In genomic region chr13:42990147-42990990, GRCh38 we compare ENCODE assay signal across 9 cellular contexts. TPM values are rescaled to one million over a fixed set of nuclear protein-coding genes. Genes with fewer than 3 reads are reported as not detected.
DNase-seq lines count a peak whose midpoint lies in the region; ATAC-seq and TF ChIP-seq lines count a peak whose summit lies in the region.
"Had no signal": no experiment of that assay in that cellular context is flagged by ENCODE, and none has a peak within 500 bp of the region (broad histone marks: within the 10 kb centered on the region; RNA-seq: fewer than 3 reads in every experiment).

No MANE protein-coding gene starts in this region.

- no peaks in the 10 kb centered on the region for H3K27me3 ChIP-seq in left lung

- CTCF ChIA-PET in AG04449 (lab: Yijun Ruan, JAX): interaction anchor here (0.7 to 8.3 kb wide), 7 partner anchors 9 to 824 kb away, joined by 3 to 65 read pairs (median 4); no protein-coding TSS in a partner anchor

- DNase-seq in AG04449 (ENCODE audit: low read depth, low spot score): no peak
- DNase-seq in GM13977 (ENCODE audit: low spot score): peak; percentile 57
- no peak for DNase-seq in left lung
- DNase-seq in COLO668 (lab: John Stamatoyannopoulos, UW; ENCODE audit: unreplicated experiment): no peak
- DNase-seq in T-helper 9 cell: no peak
- DNase-seq in stimulated activated CD4-positive, alpha-beta T cell treated with anti-CD3 and anti-CD28 coated beads, Interleukin-4, amount 100 ng/mL, for 24 hours: no peak

- peak overlapping the region; percentile 97 for H3K27ac Mint-ChIP-seq in activated T-helper 17 cell treated with anti-CD3 and anti-CD28 coated beads, Interleukin-2, amount 50 U/mL, for 72 hours

- peak overlapping the region; percentile 87 to 89 for H3K27ac ChIP-seq in left lung

- H3K4me1 ChIP-seq in left lung: peaks cover 8 to 44% of the 10 kb centered on the region in 2 donors

- H3K9me3 Mint-ChIP-seq in activated T-helper 17 cell treated with anti-CD3 and anti-CD28 coated beads, Interleukin-2, amount 50 U/mL, for 72 hours: no peaks in the 10 kb centered on the region

- TF ChIP-seq CTCF in AG04449 (IDR thresholded peaks at IDR 0.05; ENCODE audit: insufficient read depth, low read length, missing control alignments) (no peak), GM13977 (IDR thresholded peaks at IDR 0.05; ENCODE audit: extremely low read depth, insufficient read depth, missing control alignments) (no peak), left lung (IDR thresholded peaks at IDR 0.05) (no peak)

- H3K27me3 Mint-ChIP-seq in activated T-helper 17 cell treated with anti-CD3 and anti-CD28 coated beads, Interleukin-2, amount 50 U/mL, for 72 hours: no peaks in the 10 kb centered on the region

- POLR2A ChIA-PET in AG04449 (lab: Yijun Ruan, JAX): no interaction called here

- in situ Hi-C loops in GM13977 (cut with MboI; ENCODE audit: low pct_unique_long_range_greater_than_20kb, low sequenced_read_pairs, unreplicated experiment): no loop called here

- H3K4me1 Mint-ChIP-seq in activated T-helper 17 cell treated with anti-CD3 and anti-CD28 coated beads, Interleukin-2, amount 50 U/mL, for 72 hours: peaks cover 26% of the 10 kb centered on the region

- H3K4me3 Mint-ChIP-seq in activated T-helper 17 cell treated with anti-CD3 and anti-CD28 coated beads, Interleukin-2, amount 50 U/mL, for 72 hours: peak overlapping the region; percentile 93

- no peak for ATAC-seq in activated T-helper 17 cell treated with anti-CD3 and anti-CD28 coated beads, Interleukin-2, amount 50 U/mL, for 72 hours (replicated peaks)
- ATAC-seq in left lung: peak; percentile 16
- no peak for ATAC-seq in GM18498 (IDR thresholded peaks at IDR 0.05; ENCODE audit: unreplicated experiment)

- intact Hi-C loops in left lung (cut with DNase I): no loop called here

- H3K36me3 Mint-ChIP-seq in activated T-helper 17 cell treated with anti-CD3 and anti-CD28 coated beads, Interleukin-2, amount 50 U/mL, for 72 hours (ENCODE audit: low read depth): peaks cover 12% of the 10 kb centered on the region

- H3K36me3 ChIP-seq in left lung: no peaks in the 10 kb centered on the region
- H3K36me3 ChIP-seq: prostate gland had no signal

- H3K4me3 ChIP-seq in AG04449 (ENCODE audit: low read depth, low read length) (peak overlapping the region; percentile 35), left lung (peak overlapping the region in 1 of 2 donors; percentile 64)

- H3K9me3 ChIP-seq in left lung: no peaks in the 10 kb centered on the region
- H3K9me3 ChIP-seq: prostate gland had no signal

RNA-seq across cellular contexts. Expression of gene EPSTI1, which starts 1.7 kb away (rescaled TPM):
- 10 to 100 TPM; 13.6 to 18.1 TPM for total RNA-seq in activated T-helper 17 cell treated with anti-CD3 and anti-CD28 coated beads, Interleukin-2, amount 50 U/mL, for 72 hours
- 10 to 100 TPM; 21.1 to 22.4 TPM for total RNA-seq in left lung

RNA-seq across cellular contexts. Expression of gene DNAJC15, which starts 33.0 kb away (rescaled TPM):
- total RNA-seq in activated T-helper 17 cell treated with anti-CD3 and anti-CD28 coated beads, Interleukin-2, amount 50 U/mL, for 72 hours: 10 to 100 TPM in 1 of 2 donors, 1 to 10 TPM in 1; 7.5 to 15.6 TPM
- total RNA-seq in left lung: 10 to 100 TPM; 12.8 to 16.1 TPM
